ENCODE assay signal across 10 cellular contexts in the genomic region with DNA sequence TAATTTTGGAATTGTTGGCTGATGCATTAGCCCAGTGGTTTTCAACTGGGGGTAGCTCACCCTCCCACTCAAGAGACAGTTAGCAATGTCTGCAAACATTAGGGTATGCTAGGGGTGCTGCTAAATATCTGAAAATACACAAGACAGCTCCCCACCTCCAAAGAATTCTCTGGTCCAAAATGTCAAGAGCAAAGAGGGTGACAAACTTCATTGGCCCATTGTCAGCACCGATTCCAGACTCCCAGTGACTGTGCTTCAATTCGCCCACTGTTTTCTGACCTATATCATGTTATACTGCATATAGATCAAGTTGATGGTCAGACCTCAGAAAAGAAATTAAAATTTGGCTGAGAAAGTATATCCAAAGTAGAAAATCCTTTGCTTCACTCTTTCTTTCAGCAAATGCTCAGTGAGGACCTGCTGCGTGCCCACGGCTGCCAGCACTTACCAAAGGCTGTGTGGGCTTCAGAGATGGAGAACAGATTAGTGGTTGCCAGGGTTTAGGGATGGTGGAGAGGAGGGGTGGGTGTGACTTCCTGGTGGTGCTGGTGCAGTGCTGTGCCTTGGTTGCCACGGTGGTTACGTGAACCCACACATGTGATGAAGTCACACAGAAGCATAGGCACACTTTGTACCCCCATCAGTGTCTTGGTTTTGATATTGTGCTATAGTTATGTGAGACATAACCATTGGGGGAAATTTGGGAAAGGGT.
DNase-seq lines count a peak whose midpoint lies in the region; TF ChIP-seq lines count a peak whose summit lies in the region.
"Had no signal": no experiment of that assay in that cellular context is flagged by ENCODE, and none has a peak within 500 bp of the region (broad histone marks: within the 10 kb centered on the region; RNA-seq: fewer than 3 reads in every experiment).

No MANE protein-coding gene starts in this region.

- H3K27me3 ChIP-seq in CD8-positive, alpha-beta memory T cell (ENCODE audit: insufficient read depth, low read length, poor library complexity, severe bottlenecking) = no peaks in the 10 kb centered on the region
- no peaks in the 10 kb centered on the region for H3K27me3 ChIP-seq in Karpas-422 (ENCODE audit: low read length)

- no peak for TF ChIP-seq CTCF in nephron progenitor cell (IDR thresholded peaks at IDR 0.05)

- no peak overlapping the region for H3K4me2 ChIP-seq in Karpas-422 (ENCODE audit: low read depth, low read length, poor library complexity, severe bottlenecking)

- DNase-seq in CD8-positive, alpha-beta memory T cell = peak; percentile 26 to 72 (median 27)
- DNase-seq in activated CD8-positive, alpha-beta memory T cell treated with anti-CD3 and anti-CD28 coated beads for 4 hours (ENCODE audit: low read depth in 2 of 2) = peak; percentile 15 to 45
- peak; percentile 30 for DNase-seq in stimulated activated CD8-positive, alpha-beta memory T cell treated with anti-CD3 and anti-CD28 coated beads, Interleukin-12 subunit alpha, Interleukin-12 subunit beta, amount 100 ng/mL, for 4 hours (ENCODE audit: low read depth)
- DNase-seq in nephron progenitor cell (no peak), NCI-H1105 (lab: John Stamatoyannopoulos, UW) (no peak), NAMALWA (ENCODE audit: low spot score) (no peak), Karpas-422 (no peak)
- DNase-seq: NCI-H146 had no signal

- peaks cover 0 to 2% (median 0%) of the 10 kb centered on the region in 5 donors for H3K9me3 Mint-ChIP-seq in CD8-positive, alpha-beta memory T cell
- H3K9me3 Mint-ChIP-seq in dendritic cell treated with granulocyte-macrophage colony-stimulating factor and Interleukin-4, amounts not matched to agents 40 ng/mL and 50 ng/mL, for 4 days = no peaks in the 10 kb centered on the region
- H3K9me3 Mint-ChIP-seq in nephron progenitor cell = peaks cover 22% of the 10 kb centered on the region

- H4K20me1 ChIP-seq in Karpas-422 (ENCODE audit: insufficient read depth, low read depth, low read length) = no peaks in the 10 kb centered on the region

- no peaks in the 10 kb centered on the region for H3K9me2 ChIP-seq in Karpas-422 (replicated peaks; ENCODE audit: insufficient read depth, low read length)

- H3K27me3 Mint-ChIP-seq in CD8-positive, alpha-beta memory T cell = peaks cover 0 to 1% of the 10 kb centered on the region in 2 donors
- H3K27me3 Mint-ChIP-seq in dendritic cell treated with granulocyte-macrophage colony-stimulating factor and Interleukin-4, amounts not matched to agents 40 ng/mL and 50 ng/mL, for 4 days = no peaks in the 10 kb centered on the region
- peaks cover under 1% of the 10 kb centered on the region for H3K27me3 Mint-ChIP-seq in nephron progenitor cell (ENCODE audit: low read depth, poor library complexity)
- H3K27me3 Mint-ChIP-seq: progenitor cell of endocrine pancreas had no signal

- peaks cover 15% of the 10 kb centered on the region for H3K36me3 ChIP-seq in CD8-positive, alpha-beta memory T cell (ENCODE audit: insufficient read depth, low read length)
- no peaks in the 10 kb centered on the region for H3K36me3 ChIP-seq in Karpas-422 (ENCODE audit: insufficient read depth, low read length)

- H2AFZ ChIP-seq in Karpas-422 (ENCODE audit: low read length) = no peak overlapping the region

- H3K9ac ChIP-seq in Karpas-422 (ENCODE audit: low read length) = no peak overlapping the region

- no peak overlapping the region for H3K4me3 ChIP-seq in CD8-positive, alpha-beta memory T cell (ENCODE audit: low read length)
- no peak overlapping the region for H3K4me3 ChIP-seq in Karpas-422 (ENCODE audit: low read length)

- no peaks in the 10 kb centered on the region for H3K9me3 ChIP-seq in CD8-positive, alpha-beta memory T cell (ENCODE audit: low read length)
- H3K9me3 ChIP-seq in Karpas-422 (ENCODE audit: low read length) = no peaks in the 10 kb centered on the region

- peaks cover 44 to 49% (median 45%) of the 10 kb centered on the region in 3 donors for H3K4me1 Mint-ChIP-seq in CD8-positive, alpha-beta memory T cell
- no peaks in the 10 kb centered on the region for H3K4me1 Mint-ChIP-seq in dendritic cell treated with granulocyte-macrophage colony-stimulating factor and Interleukin-4, amounts not matched to agents 40 ng/mL and 50 ng/mL, for 4 days (ENCODE audit: low read depth)
- H3K4me1 Mint-ChIP-seq in nephron progenitor cell = no peaks in the 10 kb centered on the region

- POLR2A ChIA-PET in CD8-positive, alpha-beta memory T cell (lab: Charles Lee) = no interaction called here

- H3K36me3 Mint-ChIP-seq in CD8-positive, alpha-beta memory T cell = peaks cover 33 to 61% (median 35%) of the 10 kb centered on the region in 3 donors
- peaks cover 59% of the 10 kb centered on the region for H3K36me3 Mint-ChIP-seq in dendritic cell treated with granulocyte-macrophage colony-stimulating factor and Interleukin-4, amounts not matched to agents 40 ng/mL and 50 ng/mL, for 4 days (ENCODE audit: low read depth)
- peaks cover 27% of the 10 kb centered on the region for H3K36me3 Mint-ChIP-seq in nephron progenitor cell (ENCODE audit: low read depth)

- H3K4me1 ChIP-seq in CD8-positive, alpha-beta memory T cell (ENCODE audit: insufficient read depth, low read length) = peaks cover 34% of the 10 kb centered on the region
- H3K4me1 ChIP-seq in Karpas-422 (ENCODE audit: low read length) = peaks cover 4% of the 10 kb centered on the region; the same call in 1 of the 2 replicates

- H3K27ac Mint-ChIP-seq in CD8-positive, alpha-beta memory T cell = peak overlapping the region; percentile 7 to 85 (median 62)
- H3K27ac Mint-ChIP-seq in dendritic cell treated with granulocyte-macrophage colony-stimulating factor and Interleukin-4, amounts not matched to agents 40 ng/mL and 50 ng/mL, for 4 days = peak overlapping the region; percentile 12
- H3K27ac Mint-ChIP-seq in nephron progenitor cell = no peak overlapping the region
- H3K27ac Mint-ChIP-seq: progenitor cell of endocrine pancreas had no signal

- peak overlapping the region; percentile 6 to 83 (median 69) for H3K4me3 Mint-ChIP-seq in CD8-positive, alpha-beta memory T cell
- no peak overlapping the region for H3K4me3 Mint-ChIP-seq in dendritic cell treated with granulocyte-macrophage colony-stimulating factor and Interleukin-4, amounts not matched to agents 40 ng/mL and 50 ng/mL, for 4 days
- no peak overlapping the region for H3K4me3 Mint-ChIP-seq in nephron progenitor cell

- H3K79me2 ChIP-seq in Karpas-422 (ENCODE audit: low read length) = no peaks in the 10 kb centered on the region

- intact Hi-C loops in dendritic cell treated with granulocyte-macrophage colony-stimulating factor and Interleukin-4, amounts not matched to agents 40 ng/mL and 50 ng/mL, for 4 days (cut with micrococcal nuclease) = no loop called here

- H3K27ac ChIP-seq in CD8-positive, alpha-beta memory T cell (ENCODE audit: low read depth, low read length) = no peak overlapping the region
- H3K27ac ChIP-seq in Karpas-422 (ENCODE audit: low read length) = no peak overlapping the region

- CTCF ChIA-PET in CD8-positive, alpha-beta memory T cell (lab: Charles Lee) = no interaction called here

Comparison
In these comparisons a context has a peak if more than half of its experiments do, and no peak if none do; other contexts are left out.
1. DNase-seq: peak in CD8-positive, alpha-beta memory T cell (5 of 5), activated CD8-positive, alpha-beta memory T cell treated with anti-CD3 and anti-CD28 coated beads for 4 hours (2 of 2) and stimulated activated CD8-positive, alpha-beta memory T cell treated with anti-CD3 and anti-CD28 coated beads, Interleukin-12 subunit alpha, Interleukin-12 subunit beta, amount 100 ng/mL, for 4 hours (single experiment); none in nephron progenitor cell (single experiment), NCI-H1105 (single experiment), NAMALWA (single experiment) and Karpas-422 (single experiment).
2. H3K4me3 Mint-ChIP-seq: peak in CD8-positive, alpha-beta memory T cell (7 of 7); none in dendritic cell treated with granulocyte-macrophage colony-stimulating factor and Interleukin-4, amounts not matched to agents 40 ng/mL and 50 ng/mL, for 4 days (single experiment) and nephron progenitor cell (single experiment).